Comparison of ENCODE assay signal across 1 cellular context in genomic region chr17:1455748-1456599, GRCh38.
TF ChIP-seq lines count a peak whose summit lies in the region.

TSS of gene CRK (minus strand) at chr17:1456232. CDS start at chr17:1456117, 115 bp downstream.

TF ChIP-seq in A549, 52 proteins besides CTCF, POLR2A, EP300 and RAD21 (continued from another document):
- TF ChIP-seq USF2 (IDR thresholded peaks at IDR 0.05) (no peak), CBX8 (IDR thresholded peaks at IDR 0.05) (no peak), REST (IDR thresholded peaks at IDR 0.05) (no peak), HES2 (IDR thresholded peaks at IDR 0.05) (no peak), NR3C1 (IDR thresholded peaks at IDR 0.05) (no peak), GATA3 (IDR thresholded peaks at IDR 0.05; ENCODE audit: borderline replicate concordance) (no peak), EHMT2 (IDR thresholded peaks at IDR 0.05; ENCODE audit: low read depth) (no peak), MYC (IDR thresholded peaks at IDR 0.05; ENCODE audit: borderline replicate concordance, low read length) (peak; percentile 38; the same call in 1 of the 2 replicates), HOXB5 (CRISPR knock-in tag; IDR thresholded peaks at IDR 0.05) (peak; percentile 43; the same call in 1 of the 2 replicates), HMGXB4 (CRISPR knock-in tag; IDR thresholded peaks at IDR 0.05; ENCODE audit: borderline replicate concordance) (no peak), TFCP2L1 (CRISPR knock-in tag; IDR thresholded peaks at IDR 0.05) (no peak), JUNB (IDR thresholded peaks at IDR 0.05) (no peak)
